In genomic region chr18:8662574-8663255, GRCh38 we compare ENCODE assay signal across 1 cellular context.
TF ChIP-seq lines count a peak whose summit lies in the region.

No MANE protein-coding gene starts in this region.

TF ChIP-seq in H1, 55 proteins besides CTCF, POLR2A, EP300 and RAD21 (continued from another document):
- TF ChIP-seq CHD7 (IDR thresholded peaks at IDR 0.05; ENCODE audit: insufficient replicate concordance, low read length) = no peak
